Comparison of ENCODE assay signal across 11 cellular contexts in genomic region chr2:31060397-31060796, GRCh38.
"Had no signal": no experiment of that assay in that cellular context is flagged by ENCODE, and none has a peak within 500 bp of the region (broad histone marks: within the 10 kb centered on the region; RNA-seq: fewer than 3 reads in every experiment).

No MANE protein-coding gene starts in this region.

- H3K27ac ChIP-seq: epithelial cell of prostate, left lung had no signal

- ATAC-seq: effector memory CD8-positive, alpha-beta T cell; left lung had no signal

- H3K9me3 ChIP-seq: left lung, tibial nerve had no signal

- DNase-seq: activated CD4-positive, alpha-beta T cell treated with anti-CD3 and anti-CD28 coated beads, Interleukin-2, amount 10 ng/mL, durations not matched to agents 7 days and 5 days; activated CD4-positive, CD25-positive, alpha-beta regulatory T cell; activated naive CD4-positive, alpha-beta T cell treated with anti-CD3 and anti-CD28 coated beads, Interleukin-2, amount 10 ng/mL, durations not matched to agents 7 days and 5 days; caudate nucleus; cortex of kidney; effector memory CD8-positive, alpha-beta T cell; hippocampal formation; left lung had no signal

- H3K4me1 ChIP-seq: left lung, tibial nerve had no signal

- H3K27me3 ChIP-seq: left lung, tibial nerve had no signal

- H3K36me3 ChIP-seq: left lung, tibial nerve had no signal

- H3K4me3 ChIP-seq: left lung, smooth muscle cell, tibial nerve had no signal
